ENCODE assay signal across 8 cellular contexts in genomic region chr7:66995045-66995776, GRCh38. TPM values are rescaled to one million over a fixed set of nuclear protein-coding genes. Genes with fewer than 3 reads are reported as not detected.
DNase-seq lines count a peak whose midpoint lies in the region; ATAC-seq and TF ChIP-seq lines count a peak whose summit lies in the region.
"Not testable (repeated sequence)": the region's sequence is repeated elsewhere in the genome, so short reads cannot be mapped to it uniquely, and the experiment has no call there.

SBDS (minus strand) TSS chr7:66995586; CDS start chr7:66995417, 169 bp downstream.

- H3K9me3 Mint-ChIP-seq in CD8-positive, alpha-beta T cell: not testable (repeated sequence)

- H3K27ac Mint-ChIP-seq in CD8-positive, alpha-beta T cell: peak within 1 kb of the TSS; percentile 100

- peaks cover 27% of the 10 kb centered on the region for H3K4me1 Mint-ChIP-seq in CD8-positive, alpha-beta T cell (ENCODE audit: low read depth)

- CTCF ChIA-PET in CD8-positive, alpha-beta T cell (lab: Charles Lee): interaction anchor here (0.7 to 1.7 kb wide), 3 partner anchors 74 to 151 kb away, joined by 3 to 5 read pairs (median 5); partner anchors contain the start of gene TMEM248

- H3K36me3 ChIP-seq in CD8-positive, alpha-beta T cell (ENCODE audit: insufficient read depth, low read length): peaks cover 24% of the 10 kb centered on the region
- peaks cover 48% of the 10 kb centered on the region for H3K36me3 ChIP-seq in lower lobe of right lung

- POLR2A ChIA-PET in CD8-positive, alpha-beta T cell (lab: Charles Lee): interaction anchor here (0.6 to 2.5 kb wide), 8 partner anchors 35 to 857 kb away, joined by 3 to 29 read pairs (median 6); partner anchors contain the start of genes KCTD7 and TMEM248

- intact Hi-C loops in CD8-positive, alpha-beta T cell (cut with DNase I, micrococcal nuclease): loop anchor here (2.0 to 10.0 kb wide), 9 partner anchors 254 to 1958 kb away; partner anchors contain the start of genes RABGEF1 (in 2 of the 2) and TPST1 (in 1 of the 2)
- intact Hi-C loops in lower lobe of right lung (cut with DNase I): not testable (repeated sequence)

- not testable (repeated sequence) for H3K27me3 Mint-ChIP-seq in CD8-positive, alpha-beta T cell (ENCODE audit: low read depth)

- H3K4me1 ChIP-seq in CD8-positive, alpha-beta T cell (ENCODE audit: insufficient read depth, low read length): peaks cover 22% of the 10 kb centered on the region
- H3K4me1 ChIP-seq in lower lobe of right lung: peaks cover 23% of the 10 kb centered on the region

- H3K36me3 Mint-ChIP-seq in CD8-positive, alpha-beta T cell: peaks cover 61% of the 10 kb centered on the region

- peak; percentile 28 for TF ChIP-seq CTCF in CD8-positive, alpha-beta T cell (IDR thresholded peaks at IDR 0.05)
- TF ChIP-seq CTCF in lower lobe of right lung (IDR thresholded peaks at IDR 0.05): not testable (repeated sequence)

- peak within 1 kb of the TSS; percentile 85 for H3K4me3 ChIP-seq in CD8-positive, alpha-beta T cell (ENCODE audit: low read depth, low read length)
- peak within 1 kb of the TSS; percentile 72 for H3K4me3 ChIP-seq in lower lobe of right lung

- peak within 1 kb of the TSS; percentile 100 for H3K4me3 Mint-ChIP-seq in CD8-positive, alpha-beta T cell

- peak; percentile 85 to 95 (median 90) for DNase-seq in CD8-positive, alpha-beta T cell
- DNase-seq in HS-27A (ENCODE audit: low read depth) (peak; percentile 92), NK-92 (lab: John Stamatoyannopoulos, UW; ENCODE audit: unreplicated experiment) (peak; percentile 61), lower lobe of right lung (peak; percentile 95)
- DNase-seq in activated CD8-positive, alpha-beta memory T cell treated with anti-CD3 and anti-CD28 coated beads for 1 hour (ENCODE audit: extremely low read depth in 1 of 2, low read depth in 1 of 2): peak; percentile 77 to 87
- DNase-seq in effector CD4-positive, alpha-beta T cell: peak; percentile 87
- DNase-seq in stimulated activated CD4-positive, alpha-beta T cell treated with anti-CD3 and anti-CD28 coated beads, TNF-alpha, amount 100 ng/mL, for 24 hours (ENCODE audit: low read depth in 3 of 3): peak; percentile 82 to 93 (median 89)

- H3K9me3 ChIP-seq in CD8-positive, alpha-beta T cell (ENCODE audit: low read length); lower lobe of right lung: not testable (repeated sequence)

- not testable (repeated sequence) for H3K27me3 ChIP-seq in CD8-positive, alpha-beta T cell (ENCODE audit: insufficient read depth, low read length); lower lobe of right lung (ENCODE audit: low read depth)

- H3K27ac ChIP-seq in CD8-positive, alpha-beta T cell (ENCODE audit: low read depth, low read length): peak within 1 kb of the TSS; percentile 99
- peak within 1 kb of the TSS; percentile 100 for H3K27ac ChIP-seq in lower lobe of right lung

- peak; percentile 58 for ATAC-seq in CD8-positive, alpha-beta T cell
- ATAC-seq in GM19467 (IDR thresholded peaks at IDR 0.05; ENCODE audit: unreplicated experiment) (peak; percentile 64), lower lobe of right lung (peak; percentile 92 to 93)

RNA-seq across cellular contexts. Expression of gene SBDS, which starts in this region (rescaled TPM):
- total RNA-seq in CD8-positive, alpha-beta T cell: 100 to 1,000 TPM; 457 to 466 TPM
- total RNA-seq in lower lobe of right lung: 98.9 TPM

Comparison
In these comparisons a context has a peak if more than half of its experiments do, and no peak if none do; other contexts are left out.
1. Peak in every context shown above with its lines: DNase-seq, ATAC-seq, H3K4me3 ChIP-seq and H3K27ac ChIP-seq.